In the genomic region with DNA sequence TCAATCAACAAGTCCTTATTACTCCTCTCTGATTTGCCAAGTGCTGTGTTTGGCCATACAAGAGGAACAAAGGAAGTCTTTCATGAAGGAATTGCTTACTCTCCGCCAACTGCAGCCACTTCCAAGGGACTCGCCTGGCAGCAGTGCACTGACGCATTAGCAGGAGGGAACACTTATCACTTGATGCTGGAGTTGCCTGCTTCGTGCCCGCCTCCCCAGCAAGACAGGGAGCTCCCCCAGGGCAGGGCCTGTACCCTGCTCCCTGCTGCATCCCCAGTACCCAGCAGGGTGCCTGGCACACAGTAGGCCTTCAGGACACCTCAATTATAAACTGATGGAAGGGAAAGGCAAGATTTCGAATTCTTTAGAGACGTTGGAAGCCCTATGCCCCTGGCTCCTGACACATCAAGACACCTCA, we compare ENCODE assay signal across 17 cellular contexts.
DNase-seq lines count a peak whose midpoint lies in the region; ATAC-seq and TF ChIP-seq lines count a peak whose summit lies in the region.
"Had no signal": no experiment of that assay in that cellular context is flagged by ENCODE, and none has a peak within 500 bp of the region (broad histone marks: within the 10 kb centered on the region; RNA-seq: fewer than 3 reads in every experiment).

No MANE protein-coding gene starts in this region.

- H2AFZ ChIP-seq in neuronal stem cell (ENCODE audit: low read length) = no peak overlapping the region

- H3K36me3 ChIP-seq in heart right ventricle = peaks cover 0 to 65% (median 4%) of the 10 kb centered on the region in 9 donors
- no peaks in the 10 kb centered on the region for H3K36me3 ChIP-seq in neuronal stem cell (replicated peaks in 1 of 2; ENCODE audit: control insufficient read depth in 2 of 2, insufficient read depth in 2 of 2, low read length in 2 of 2)
- no peaks in the 10 kb centered on the region for H3K36me3 ChIP-seq in upper lobe of right lung
- peaks cover 14% of the 10 kb centered on the region for H3K36me3 ChIP-seq in lower lobe of right lung

- H3K18ac ChIP-seq in neuronal stem cell (ENCODE audit: low read length) = peak overlapping the region; percentile 86

- H3K27me3 ChIP-seq in heart right ventricle (no peaks in the 10 kb centered on the region), neuronal stem cell (ENCODE audit: control insufficient read depth in 3 of 3, insufficient read depth in 3 of 3, low read depth in 1 of 3, low read length in 3 of 3) (no peaks in the 10 kb centered on the region), upper lobe of right lung (no peaks in the 10 kb centered on the region), lower lobe of right lung (ENCODE audit: low read depth) (no peaks in the 10 kb centered on the region)
- H3K27me3 ChIP-seq: gastroesophageal sphincter, tibial artery had no signal

- no peak overlapping the region for H2AK5ac ChIP-seq in neuronal stem cell (ENCODE audit: low read depth, low read length)

- DNase-seq in activated naive CD8-positive, alpha-beta T cell treated with anti-CD3 and anti-CD28 coated beads, Interleukin-2, amount 10 ng/mL, durations not matched to agents 7 days and 5 days = peak; percentile 17
- DNase-seq in activated naive CD8-positive, alpha-beta T cell treated with anti-CD3 and anti-CD28 coated beads, Interleukin-2, amount 50 U/mL, for 24 hours = no peak
- DNase-seq in heart right ventricle = peak; percentile 32 to 50
- DNase-seq in neuronal stem cell (ENCODE audit: low spot score) = no peak
- peak; percentile 38 for DNase-seq in upper lobe of right lung
- DNase-seq in lower lobe of right lung = no peak
- DNase-seq: activated gamma-delta T cell treated with Interleukin-2 at 50 U/mL for 16 hours; GOT3; MV-4-11; NCI-H2171; stimulated activated CD4-positive, alpha-beta T cell treated with anti-CD3 and anti-CD28 coated beads, Interleukin-2, amount 100 ng/mL, for 24 hours; stimulated activated CD8-positive, alpha-beta memory T cell treated with anti-CD3 and anti-CD28 coated beads, Interleukin-4, amount 100 ng/mL, for 48 hours; T-helper 2 cell; tibial artery had no signal

- no peaks in the 10 kb centered on the region for H3K27me3 Mint-ChIP-seq in activated naive CD8-positive, alpha-beta T cell treated with anti-CD3 and anti-CD28 coated beads, Interleukin-2, amount 10 ng/mL, durations not matched to agents 7 days and 5 days
- no peaks in the 10 kb centered on the region for H3K27me3 Mint-ChIP-seq in activated naive CD8-positive, alpha-beta T cell treated with anti-CD3 and anti-CD28 coated beads, Interleukin-2, amount 50 U/mL, for 24 hours

- H2BK15ac ChIP-seq in neuronal stem cell (ENCODE audit: low read length) = no peak overlapping the region

- no peak for ATAC-seq in activated naive CD8-positive, alpha-beta T cell treated with anti-CD3 and anti-CD28 coated beads, Interleukin-2, amount 10 ng/mL, durations not matched to agents 7 days and 5 days (ENCODE audit: low read depth)
- ATAC-seq in activated naive CD8-positive, alpha-beta T cell treated with anti-CD3 and anti-CD28 coated beads, Interleukin-2, amount 50 U/mL, for 24 hours = no peak
- ATAC-seq in heart right ventricle (peak; percentile 59 to 78 (median 66)), upper lobe of right lung (no peak), GM19035 (IDR thresholded peaks at IDR 0.05; ENCODE audit: unreplicated experiment) (no peak), GM18511 (IDR thresholded peaks at IDR 0.05; ENCODE audit: unreplicated experiment) (no peak), lower lobe of right lung (no peak)
- ATAC-seq: gastroesophageal sphincter had no signal

- H3K14ac ChIP-seq in neuronal stem cell (ENCODE audit: low read length) = no peak overlapping the region

- H4K91ac ChIP-seq in neuronal stem cell (ENCODE audit: low read depth, low read length, poor library complexity) = no peak overlapping the region

- WGBS in heart right ventricle, 2 donors = 78 to 82% methylated on average over 7 of the region's 7 CpGs
- no CpG with 5 or more reads among the region's 7 CpGs for WGBS in neuronal stem cell (ENCODE audit: extremely low coverage in 2 of 2, insufficient read length in 2 of 2, insufficient replicate concordance in 1 of 2), 2 donors

- POLR2A ChIA-PET in activated naive CD8-positive, alpha-beta T cell treated with anti-CD3 and anti-CD28 coated beads, Interleukin-2, amount 10 ng/mL, durations not matched to agents 7 days and 5 days (lab: Charles Lee) = no interaction called here

- H3K4me1 ChIP-seq in heart right ventricle (peaks cover 0 to 7% (median 0%) of the 10 kb centered on the region in 9 donors), neuronal stem cell (ENCODE audit: control insufficient read depth in 2 of 2, insufficient read depth in 1 of 2, low read depth in 1 of 2, low read length in 2 of 2) (peaks cover 13 to 20% of the 10 kb centered on the region in 2 donors), upper lobe of right lung (no peaks in the 10 kb centered on the region), lower lobe of right lung (no peaks in the 10 kb centered on the region)
- H3K4me1 ChIP-seq: tibial artery had no signal

- H3K4me3 Mint-ChIP-seq in activated naive CD8-positive, alpha-beta T cell treated with anti-CD3 and anti-CD28 coated beads, Interleukin-2, amount 10 ng/mL, durations not matched to agents 7 days and 5 days = no peak overlapping the region
- no peak overlapping the region for H3K4me3 Mint-ChIP-seq in activated naive CD8-positive, alpha-beta T cell treated with anti-CD3 and anti-CD28 coated beads, Interleukin-2, amount 50 U/mL, for 24 hours

- H3K4ac ChIP-seq in neuronal stem cell (ENCODE audit: low read length) = no peak overlapping the region

- no peaks in the 10 kb centered on the region for H3K9me3 Mint-ChIP-seq in activated naive CD8-positive, alpha-beta T cell treated with anti-CD3 and anti-CD28 coated beads, Interleukin-2, amount 10 ng/mL, durations not matched to agents 7 days and 5 days
- H3K9me3 Mint-ChIP-seq in activated naive CD8-positive, alpha-beta T cell treated with anti-CD3 and anti-CD28 coated beads, Interleukin-2, amount 50 U/mL, for 24 hours = no peaks in the 10 kb centered on the region

- H3K9ac ChIP-seq in neuronal stem cell (ENCODE audit: low read depth, low read length, poor library complexity) = no peak overlapping the region

- no peak overlapping the region for H3K27ac Mint-ChIP-seq in activated naive CD8-positive, alpha-beta T cell treated with anti-CD3 and anti-CD28 coated beads, Interleukin-2, amount 10 ng/mL, durations not matched to agents 7 days and 5 days
- H3K27ac Mint-ChIP-seq in activated naive CD8-positive, alpha-beta T cell treated with anti-CD3 and anti-CD28 coated beads, Interleukin-2, amount 50 U/mL, for 24 hours = no peak overlapping the region

- no peaks in the 10 kb centered on the region for H3K4me1 Mint-ChIP-seq in activated naive CD8-positive, alpha-beta T cell treated with anti-CD3 and anti-CD28 coated beads, Interleukin-2, amount 10 ng/mL, durations not matched to agents 7 days and 5 days
- no peaks in the 10 kb centered on the region for H3K4me1 Mint-ChIP-seq in activated naive CD8-positive, alpha-beta T cell treated with anti-CD3 and anti-CD28 coated beads, Interleukin-2, amount 50 U/mL, for 24 hours

- no peak overlapping the region for H3K4me2 ChIP-seq in neuronal stem cell (ENCODE audit: insufficient read depth, low read length, poor library complexity, severe bottlenecking)

- no peak overlapping the region for H4K8ac ChIP-seq in neuronal stem cell (ENCODE audit: low read depth, low read length)

- no peak overlapping the region for H3K4me3 ChIP-seq in heart right ventricle
- H3K4me3 ChIP-seq in neuronal stem cell (ENCODE audit: low read length in 2 of 2) = no peak overlapping the region
- no peak overlapping the region for H3K4me3 ChIP-seq in upper lobe of right lung
- no peak overlapping the region for H3K4me3 ChIP-seq in lower lobe of right lung
- H3K4me3 ChIP-seq: gastroesophageal sphincter, tibial artery had no signal

- H3K23ac ChIP-seq in neuronal stem cell (ENCODE audit: low read depth, low read length, poor library complexity) = peak overlapping the region; percentile 40

- H3K36me3 Mint-ChIP-seq in activated naive CD8-positive, alpha-beta T cell treated with anti-CD3 and anti-CD28 coated beads, Interleukin-2, amount 10 ng/mL, durations not matched to agents 7 days and 5 days = peaks cover 3% of the 10 kb centered on the region
- H3K36me3 Mint-ChIP-seq in activated naive CD8-positive, alpha-beta T cell treated with anti-CD3 and anti-CD28 coated beads, Interleukin-2, amount 50 U/mL, for 24 hours (ENCODE audit: low read depth) = peaks cover 4% of the 10 kb centered on the region

- H3K27ac ChIP-seq in heart right ventricle (no peak overlapping the region), neuronal stem cell (replicated peaks; ENCODE audit: low read length) (no peak overlapping the region), upper lobe of right lung (no peak overlapping the region), lower lobe of right lung (no peak overlapping the region)
- H3K27ac ChIP-seq: gastroesophageal sphincter, tibial artery had no signal

- H3K9me3 ChIP-seq in heart right ventricle (no peaks in the 10 kb centered on the region), neuronal stem cell (replicated peaks in 1 of 2; ENCODE audit: control insufficient read depth in 2 of 2, insufficient read depth in 1 of 2, low read depth in 1 of 2, low read length in 2 of 2) (no peaks in the 10 kb centered on the region), upper lobe of right lung (no peaks in the 10 kb centered on the region), lower lobe of right lung (no peaks in the 10 kb centered on the region)
- H3K9me3 ChIP-seq: gastroesophageal sphincter, tibial artery had no signal

- no peak for TF ChIP-seq CTCF in heart right ventricle (IDR thresholded peaks at IDR 0.05)
- TF ChIP-seq CTCF in upper lobe of right lung (IDR thresholded peaks at IDR 0.05) = no peak
- no peak for TF ChIP-seq CTCF in lower lobe of right lung (IDR thresholded peaks at IDR 0.05)

- H2BK5ac ChIP-seq in neuronal stem cell (ENCODE audit: low read length) = no peak overlapping the region

- intact Hi-C loops in heart right ventricle (cut with DNase I) (no loop called here), upper lobe of right lung (cut with DNase I) (no loop called here), lower lobe of right lung (cut with DNase I) (no loop called here)

- no peaks in the 10 kb centered on the region for H3K79me1 ChIP-seq in neuronal stem cell (ENCODE audit: low read depth, low read length)

- H2BK120ac ChIP-seq in neuronal stem cell (ENCODE audit: low read depth, low read length) = no peak overlapping the region

- H2BK12ac ChIP-seq in neuronal stem cell (ENCODE audit: low read length) = no peak overlapping the region

Comparison
In these comparisons a context has a peak if more than half of its experiments do, and no peak if none do; other contexts are left out.
1. DNase-seq: peak in activated naive CD8-positive, alpha-beta T cell treated with anti-CD3 and anti-CD28 coated beads, Interleukin-2, amount 10 ng/mL, durations not matched to agents 7 days and 5 days (single experiment), heart right ventricle (2 of 2) and upper lobe of right lung (single experiment); none in activated naive CD8-positive, alpha-beta T cell treated with anti-CD3 and anti-CD28 coated beads, Interleukin-2, amount 50 U/mL, for 24 hours (single experiment), neuronal stem cell (single experiment) and lower lobe of right lung (single experiment).
2. ATAC-seq: peak in heart right ventricle (8 of 8); none in activated naive CD8-positive, alpha-beta T cell treated with anti-CD3 and anti-CD28 coated beads, Interleukin-2, amount 10 ng/mL, durations not matched to agents 7 days and 5 days (single experiment), activated naive CD8-positive, alpha-beta T cell treated with anti-CD3 and anti-CD28 coated beads, Interleukin-2, amount 50 U/mL, for 24 hours (single experiment), upper lobe of right lung (single experiment), GM19035 (single experiment), GM18511 (single experiment) and lower lobe of right lung (0 of 2).